13 cellular contexts compared by ENCODE assay signal in genomic region chr16:87368029-87368765, GRCh38. TPM values are rescaled to one million over a fixed set of nuclear protein-coding genes. Genes with fewer than 3 reads are reported as not detected.
DNase-seq lines count a peak whose midpoint lies in the region; ATAC-seq, FAIRE-seq and TF ChIP-seq lines count a peak whose summit lies in the region.
"Had no signal": no experiment of that assay in that cellular context is flagged by ENCODE, and none has a peak within 500 bp of the region (broad histone marks: within the 10 kb centered on the region; RNA-seq: fewer than 3 reads in every experiment).

No MANE protein-coding gene starts in this region.

- H3K4me3 Mint-ChIP-seq in activated naive CD8-positive, alpha-beta T cell treated with anti-CD3 and anti-CD28 coated beads, Interleukin-2, amount 50 U/mL, for 24 hours: peak overlapping the region; percentile 53
- H3K4me3 Mint-ChIP-seq in neural progenitor cell: peak overlapping the region; percentile 46

- H2AFZ ChIP-seq in OCI-LY3 (ENCODE audit: low read depth, low read length) (no peak overlapping the region), neural progenitor cell (replicated peaks) (no peak overlapping the region)

- no peaks in the 10 kb centered on the region for H3K9me3 Mint-ChIP-seq in activated naive CD8-positive, alpha-beta T cell treated with anti-CD3 and anti-CD28 coated beads, Interleukin-2, amount 50 U/mL, for 24 hours
- no peaks in the 10 kb centered on the region for H3K9me3 Mint-ChIP-seq in neural progenitor cell

- peak; percentile 48 for FAIRE-seq in GM19239 (lab: Jason Lieb, UNC)
- FAIRE-seq: kidney had no signal

- ATAC-seq in activated naive CD8-positive, alpha-beta T cell treated with anti-CD3 and anti-CD28 coated beads, Interleukin-2, amount 50 U/mL, for 24 hours: peak; percentile 78

- H4K20me1 ChIP-seq in OCI-LY3 (ENCODE audit: insufficient read depth, low read length) (peaks cover 80% of the 10 kb centered on the region), neural progenitor cell (ENCODE audit: low read depth) (peaks cover 53% of the 10 kb centered on the region)

- H3K4me3 ChIP-seq in OCI-LY3 (ENCODE audit: low read length): no peak overlapping the region
- H3K4me3 ChIP-seq in neural progenitor cell: no peak overlapping the region

- H3K27ac ChIP-seq in OCI-LY3 (ENCODE audit: low read length): no peak overlapping the region
- no peak overlapping the region for H3K27ac ChIP-seq in neural progenitor cell

- H3K9me3 ChIP-seq in OCI-LY3 (ENCODE audit: insufficient read depth, low read length) (no peaks in the 10 kb centered on the region), neural progenitor cell (ENCODE audit: low read depth) (no peaks in the 10 kb centered on the region)

- H3K36me3 ChIP-seq in OCI-LY3 (replicated peaks; ENCODE audit: low read depth, low read length) (peaks cover 7% of the 10 kb centered on the region), neural progenitor cell (no peaks in the 10 kb centered on the region)

- H3K27me3 ChIP-seq in OCI-LY3 (ENCODE audit: low read depth, low read length) (no peaks in the 10 kb centered on the region), neural progenitor cell (no peaks in the 10 kb centered on the region)

- no peaks in the 10 kb centered on the region for H3F3A ChIP-seq in neural progenitor cell (ENCODE audit: low read depth)

- TF ChIP-seq CTCF in OCI-LY3 (IDR thresholded peaks at IDR 0.05; ENCODE audit: low read depth, low read length) (no peak), neural progenitor cell (IDR thresholded peaks at IDR 0.05) (no peak)

- peaks cover 66% of the 10 kb centered on the region for H3K4me1 Mint-ChIP-seq in activated naive CD8-positive, alpha-beta T cell treated with anti-CD3 and anti-CD28 coated beads, Interleukin-2, amount 50 U/mL, for 24 hours
- peaks cover 38% of the 10 kb centered on the region for H3K4me1 Mint-ChIP-seq in neural progenitor cell

- H3K4me2 ChIP-seq in OCI-LY3 (ENCODE audit: low read length) (peak overlapping the region; percentile 41), neural progenitor cell (no peak overlapping the region)

- no peak overlapping the region for H3K9ac ChIP-seq in OCI-LY3 (ENCODE audit: low read length)
- no peak overlapping the region for H3K9ac ChIP-seq in neural progenitor cell

- DNase-seq in GM19239 (ENCODE audit: insufficient read length, low spot score): no peak
- DNase-seq in activated naive CD8-positive, alpha-beta T cell treated with anti-CD3 and anti-CD28 coated beads, Interleukin-2, amount 50 U/mL, for 24 hours: no peak
- no peak for DNase-seq in neural progenitor cell (ENCODE audit: low spot score)
- no peak for DNase-seq in effector CD4-positive, alpha-beta T cell
- DNase-seq in NCI-H2227 (lab: John Stamatoyannopoulos, UW; ENCODE audit: unreplicated experiment): no peak
- DNase-seq in HPDE6-E6E7 (ENCODE audit: extremely low spot score): no peak
- DNase-seq in H4 (ENCODE audit: low spot score): no peak
- DNase-seq: effector memory CD4-positive, alpha-beta T cell; GF-D8; kidney; NCI-H1105 treated with DMSO at 0.1 percent for 48 hours; NCI-H446 had no signal

- H3K27ac Mint-ChIP-seq in activated naive CD8-positive, alpha-beta T cell treated with anti-CD3 and anti-CD28 coated beads, Interleukin-2, amount 50 U/mL, for 24 hours: peak overlapping the region; percentile 94
- no peak overlapping the region for H3K27ac Mint-ChIP-seq in neural progenitor cell

- H3K27me3 Mint-ChIP-seq in activated naive CD8-positive, alpha-beta T cell treated with anti-CD3 and anti-CD28 coated beads, Interleukin-2, amount 50 U/mL, for 24 hours: no peaks in the 10 kb centered on the region
- peaks cover 5% of the 10 kb centered on the region for H3K27me3 Mint-ChIP-seq in neural progenitor cell (ENCODE audit: insufficient read depth, low read depth)

- H3K4me1 ChIP-seq in OCI-LY3 (ENCODE audit: low read length) (peaks cover 16% of the 10 kb centered on the region), neural progenitor cell (peaks cover 20% of the 10 kb centered on the region)

- H3K36me3 Mint-ChIP-seq in activated naive CD8-positive, alpha-beta T cell treated with anti-CD3 and anti-CD28 coated beads, Interleukin-2, amount 50 U/mL, for 24 hours (ENCODE audit: low read depth): peaks cover 24% of the 10 kb centered on the region
- peaks cover 4% of the 10 kb centered on the region for H3K36me3 Mint-ChIP-seq in neural progenitor cell

- H3K79me2 ChIP-seq in OCI-LY3 (ENCODE audit: low read length) (peaks cover 56% of the 10 kb centered on the region), neural progenitor cell (ENCODE audit: low read depth) (peaks cover 38% of the 10 kb centered on the region)

RNA-seq across cellular contexts. Expression of gene FBXO31, which starts 15.4 kb away (rescaled TPM):
- 5.8 and 19.8 TPM in 2 replicates for total RNA-seq in neural progenitor cell (ENCODE audit: low replicate concordance)
- 6.9 and 7.4 TPM in 2 replicates for total RNA-seq in H4 (2014; rRNA removed; shearing (Covaris generic))

RNA-seq across cellular contexts. Expression of gene MAP1LC3B, which starts 23.9 kb away (rescaled TPM):
- 32.5 and 39.1 TPM in 2 replicates for total RNA-seq in neural progenitor cell (ENCODE audit: low replicate concordance)
- 26.6 and 28.5 TPM in 2 replicates for total RNA-seq in H4 (2014; rRNA removed; shearing (Covaris generic))

RNA-seq across cellular contexts. Expression of gene C16orf95, which starts 51.0 kb away (rescaled TPM):
- total RNA-seq in neural progenitor cell (ENCODE audit: low replicate concordance): 4.8 and 6.7 TPM in 2 replicates
- total RNA-seq in H4 (2014; rRNA removed; shearing (Covaris generic)): 8.0 and 13.4 TPM in 2 replicates
